Comparison of ENCODE assay signal across 18 cellular contexts in genomic region chr12:15154108-15154507, GRCh38.
DNase-seq lines count a peak whose midpoint lies in the region; TF ChIP-seq lines count a peak whose summit lies in the region.
"Had no signal": no experiment of that assay in that cellular context is flagged by ENCODE, and none has a peak within 500 bp of the region (broad histone marks: within the 10 kb centered on the region; RNA-seq: fewer than 3 reads in every experiment).

No MANE protein-coding gene starts in this region.

- H2BK120ac ChIP-seq in mesenchymal stem cell (ENCODE audit: low read depth, low read length) = no peak overlapping the region

- POLR2A ChIA-PET in MCF 10A (lab: Yijun Ruan, JAX) = interaction anchor here (1.1 to 4.4 kb wide), 9 partner anchors 11 to 635 kb away, joined by 3 to 34 read pairs (median 4); partner anchors contain the start of genes EPS8 and RERG

- no peak overlapping the region for H3K14ac ChIP-seq in mesenchymal stem cell (ENCODE audit: low read length in 2 of 2)

- H4K91ac ChIP-seq in mesenchymal stem cell (ENCODE audit: low read length) = no peak overlapping the region

- no peaks in the 10 kb centered on the region for H3K27me3 Mint-ChIP-seq in MCF 10A (ENCODE audit: insufficient read depth, unreplicated experiment)

- H4K8ac ChIP-seq in mesenchymal stem cell (ENCODE audit: low read length) = no peak overlapping the region

- TF ChIP-seq POLR2A in stomach (IDR thresholded peaks at IDR 0.05) = no peak

- no peak overlapping the region for H3K4me2 ChIP-seq in mammary epithelial cell (ENCODE audit: insufficient read depth, low read depth, low read length)
- H3K4me2 ChIP-seq in mesenchymal stem cell (ENCODE audit: low read length, poor library complexity, severe bottlenecking) = no peak overlapping the region
- H3K4me2 ChIP-seq: BLaER1 treated with 17β-estradiol and CSF1 and Interleukin-3, amounts not matched to agents 10 nM and 100 nM had no signal

- peak overlapping the region in 1 of 2 experiments; percentile 47 for H3K4ac ChIP-seq in mesenchymal stem cell (ENCODE audit: low read depth in 1 of 2, low read length in 2 of 2)

- H2AFZ ChIP-seq in mammary epithelial cell (ENCODE audit: low read depth, low read length) = no peak overlapping the region
- no peak overlapping the region for H2AFZ ChIP-seq in mesenchymal stem cell (ENCODE audit: low read depth, low read length)

- H3K9me3 ChIP-seq in mammary epithelial cell (replicated peaks; ENCODE audit: insufficient read depth, low read length) (no peaks in the 10 kb centered on the region), mesenchymal stem cell (ENCODE audit: control insufficient read depth, low read length) (no peaks in the 10 kb centered on the region), stomach (no peaks in the 10 kb centered on the region)
- H3K9me3 ChIP-seq: BLaER1 treated with 17β-estradiol and CSF1 and Interleukin-3, amounts not matched to agents 10 nM and 100 nM; HAP-1 had no signal

- H3K36me3 ChIP-seq in mammary epithelial cell (ENCODE audit: insufficient read depth, low read length) (no peaks in the 10 kb centered on the region), mesenchymal stem cell (ENCODE audit: control insufficient read depth in 1 of 2, insufficient read depth in 2 of 2, low read depth in 1 of 2, low read length in 2 of 2) (no peaks in the 10 kb centered on the region), stomach (no peaks in the 10 kb centered on the region)
- H3K36me3 ChIP-seq: BLaER1 treated with 17β-estradiol and CSF1 and Interleukin-3, amounts not matched to agents 10 nM and 100 nM; HAP-1 had no signal

- WGBS in mammary epithelial cell (ENCODE audit: low coverage, missing lambda C conversion rate) = 46% methylated on average over 3 of the region's 3 CpGs
- WGBS in mesenchymal stem cell = 91% methylated on average over 2 of the region's 3 CpGs
- WGBS in stomach, 5 donors = 27 to 52% (median 35%) methylated on average over 3 of the region's 3 CpGs

- H3K79me2 ChIP-seq in mammary epithelial cell (ENCODE audit: insufficient read depth, low read length) = no peaks in the 10 kb centered on the region

- no peak overlapping the region for H3K23ac ChIP-seq in mesenchymal stem cell (ENCODE audit: low read length in 2 of 2)

- H4K20me1 ChIP-seq in mammary epithelial cell (ENCODE audit: insufficient read depth, low read length) = no peaks in the 10 kb centered on the region
- H4K20me1 ChIP-seq: BLaER1 treated with 17β-estradiol and CSF1 and Interleukin-3, amounts not matched to agents 10 nM and 100 nM had no signal

- no peak overlapping the region for H3K27ac ChIP-seq in mammary epithelial cell (ENCODE audit: insufficient read depth, low read depth, low read length)
- H3K27ac ChIP-seq in mesenchymal stem cell (ENCODE audit: low read length, poor library complexity, severe bottlenecking) = no peak overlapping the region
- H3K27ac ChIP-seq in stomach = peak overlapping the region; percentile 5 to 76 (median 44)
- H3K27ac ChIP-seq: BLaER1 treated with 17β-estradiol and CSF1 and Interleukin-3, amounts not matched to agents 10 nM and 100 nM had no signal

- H3K4me1 Mint-ChIP-seq in MCF 10A (ENCODE audit: insufficient read depth, unreplicated experiment) = peaks cover 31% of the 10 kb centered on the region

- no peaks in the 10 kb centered on the region for H3K79me1 ChIP-seq in mesenchymal stem cell (replicated peaks; ENCODE audit: low read length, poor library complexity, severe bottlenecking)

- intact Hi-C loops in MCF 10A (cut with micrococcal nuclease) = loop anchor here (5.0 to 10.0 kb wide), 2 partner anchors 157 to 701 kb away; no protein-coding TSS in a partner anchor
- intact Hi-C loops in mammary epithelial cell (cut with micrococcal nuclease) = no loop called here
- intact Hi-C loops in stomach (cut with DNase I; ENCODE audit: low total_unique reads) = loop anchor here (5.0 kb wide), 1 partner anchor 68 kb away; the partner anchor contains the start of gene RERG

- CTCF ChIA-PET in MCF 10A (lab: Yijun Ruan, JAX) (interaction anchor here (0.6 to 7.9 kb wide), 15 partner anchors 25 to 367 kb away, joined by 3 to 228 read pairs (median 7); partner anchors contain the start of gene RERG), mammary epithelial cell (lab: Charles Lee; ENCODE audit: low non-redundant PET) (no interaction called here)

- peak overlapping the region; percentile 50 for H2AK5ac ChIP-seq in mesenchymal stem cell (ENCODE audit: low read length, severe bottlenecking)

- no peaks in the 10 kb centered on the region for H3K9me3 Mint-ChIP-seq in MCF 10A (ENCODE audit: unreplicated experiment)

- no peak for TF ChIP-seq CTCF in MCF 10A (IDR thresholded peaks at IDR 0.05; ENCODE audit: unreplicated experiment)
- TF ChIP-seq CTCF in mammary epithelial cell (conservative IDR thresholded peaks at IDR 0.05 in 1 of 2, IDR thresholded peaks at IDR 0.05 in 1 of 2; ENCODE audit: extremely low read depth in 1 of 2, insufficient read depth in 1 of 2, low read depth in 1 of 2, low read length in 2 of 2) = no peak
- TF ChIP-seq CTCF in stomach (IDR thresholded peaks at IDR 0.05) = no peak
- TF ChIP-seq CTCF in GM13976 (IDR thresholded peaks at IDR 0.05; ENCODE audit: borderline replicate concordance, control extremely low read depth, extremely low read depth, insufficient read depth, missing control alignments) = no peak

- H3K4me3 Mint-ChIP-seq in MCF 10A (ENCODE audit: unreplicated experiment) = no peak overlapping the region

- no peak overlapping the region for H2BK5ac ChIP-seq in mesenchymal stem cell (ENCODE audit: low read depth, low read length, poor library complexity, severe bottlenecking)

- H3K27me3 ChIP-seq in mammary epithelial cell (ENCODE audit: insufficient read depth, low read length) = no peaks in the 10 kb centered on the region
- H3K27me3 ChIP-seq in mesenchymal stem cell (ENCODE audit: control insufficient read depth in 1 of 2, insufficient read depth in 1 of 2, low read length in 2 of 2) = peaks cover 0 to 4% of the 10 kb centered on the region in 2 experiments
- H3K27me3 ChIP-seq in stomach = no peaks in the 10 kb centered on the region
- H3K27me3 ChIP-seq: BLaER1 treated with 17β-estradiol and CSF1 and Interleukin-3, amounts not matched to agents 10 nM and 100 nM had no signal

- H3K9ac ChIP-seq in mammary epithelial cell (ENCODE audit: insufficient read depth, low read length) = no peak overlapping the region
- H3K9ac ChIP-seq in mesenchymal stem cell (ENCODE audit: low read length) = no peak overlapping the region
- H3K9ac ChIP-seq: BLaER1 treated with 17β-estradiol and CSF1 and Interleukin-3, amounts not matched to agents 10 nM and 100 nM had no signal

- no peaks in the 10 kb centered on the region for H3K36me3 Mint-ChIP-seq in MCF 10A (ENCODE audit: insufficient read depth, unreplicated experiment)

- TF ChIP-seq EP300 in stomach (IDR thresholded peaks at IDR 0.05) = no peak

- H2BK15ac ChIP-seq in mesenchymal stem cell (ENCODE audit: low read depth, poor library complexity, severe bottlenecking) = no peak overlapping the region

- H2BK12ac ChIP-seq in mesenchymal stem cell (ENCODE audit: low read length in 2 of 2) = peak overlapping the region in 1 of 2 experiments; percentile 37

- H3K18ac ChIP-seq in mesenchymal stem cell (ENCODE audit: low read depth in 1 of 2, low read length in 2 of 2) = peak overlapping the region in 1 of 2 experiments; percentile 37

- peaks cover 10% of the 10 kb centered on the region for H3K4me1 ChIP-seq in mammary epithelial cell (ENCODE audit: insufficient read depth, low read length)
- H3K4me1 ChIP-seq in mesenchymal stem cell (ENCODE audit: control insufficient read depth, insufficient read depth, low read depth, low read length) = no peaks in the 10 kb centered on the region
- H3K4me1 ChIP-seq in stomach = peaks cover 25 to 69% (median 45%) of the 10 kb centered on the region in 4 donors
- H3K4me1 ChIP-seq: HAP-1 had no signal

- dilution Hi-C loops in mammary epithelial cell (cut with HindIII; ENCODE audit: low sequenced_read_pairs) = no loop called here

- DNase-seq in MCF 10A (ENCODE audit: unreplicated experiment) (no peak), mammary epithelial cell (no peak), mesenchymal stem cell (no peak), stomach (no peak), iPS-NIHi7 (ENCODE audit: extremely low spot score) (no peak), GM13976 (ENCODE audit: low spot score) (no peak), globus pallidus (ENCODE audit: low spot score) (no peak)
- no peak for DNase-seq in stimulated activated CD8-positive, alpha-beta memory T cell treated with anti-CD3 and anti-CD28 coated beads, Interleukin-4, amount 100 ng/mL, for 48 hours
- DNase-seq: 8988T, DMS153, EL, MM.1S, NCI-H1105, NCI-H1694 treated with DMSO at 0.1 percent for 48 hours, NCI-H510A, SHP77 had no signal

- BruUV-seq in MCF 10A (replicated peaks; lab: Mats Ljungman, UMichigan) (no TSS peak), mammary epithelial cell (replicated peaks; lab: Mats Ljungman, UMichigan) (no TSS peak)

- H3K4me3 ChIP-seq in mammary epithelial cell (replicated peaks in 1 of 3; ENCODE audit: insufficient read depth in 1 of 3, low read depth in 2 of 3, low read length in 3 of 3) (no peak overlapping the region), mesenchymal stem cell (ENCODE audit: insufficient read depth in 1 of 2, low read depth in 1 of 2, low read length in 2 of 2) (no peak overlapping the region), stomach (no peak overlapping the region)
- H3K4me3 ChIP-seq: BLaER1 treated with 17β-estradiol and CSF1 and Interleukin-3, amounts not matched to agents 10 nM and 100 nM; HAP-1 had no signal

- in situ Hi-C loops in mammary epithelial cell (cut with MboI; ENCODE audit: low sequenced_read_pairs in 2 of 2) = loop anchor here in 1 of 2 donors (10.0 kb wide), 1 partner anchor 371 kb away; no protein-coding TSS in a partner anchor
- in situ Hi-C loops in GM13976 (cut with MboI; ENCODE audit: low sequenced_read_pairs, unreplicated experiment) = no loop called here

- H3K27ac Mint-ChIP-seq in MCF 10A (ENCODE audit: low read depth, unreplicated experiment) = peak overlapping the region; percentile 81

Comparison
In these comparisons a context has a peak if more than half of its experiments do, and no peak if none do; other contexts are left out.
1. H3K27ac ChIP-seq: peak in stomach (5 of 5); none in mammary epithelial cell (single experiment) and mesenchymal stem cell (single experiment).